1 cellular context compared by ENCODE assay signal in genomic region chr2:121588357-121588756, GRCh38.
TF ChIP-seq lines count a peak whose summit lies in the region.

No MANE protein-coding gene starts in this region.

TF ChIP-seq in WTC11, 78 proteins besides CTCF, POLR2A, EP300 and RAD21 (continued from another document):
- TF ChIP-seq, protein P1, sequence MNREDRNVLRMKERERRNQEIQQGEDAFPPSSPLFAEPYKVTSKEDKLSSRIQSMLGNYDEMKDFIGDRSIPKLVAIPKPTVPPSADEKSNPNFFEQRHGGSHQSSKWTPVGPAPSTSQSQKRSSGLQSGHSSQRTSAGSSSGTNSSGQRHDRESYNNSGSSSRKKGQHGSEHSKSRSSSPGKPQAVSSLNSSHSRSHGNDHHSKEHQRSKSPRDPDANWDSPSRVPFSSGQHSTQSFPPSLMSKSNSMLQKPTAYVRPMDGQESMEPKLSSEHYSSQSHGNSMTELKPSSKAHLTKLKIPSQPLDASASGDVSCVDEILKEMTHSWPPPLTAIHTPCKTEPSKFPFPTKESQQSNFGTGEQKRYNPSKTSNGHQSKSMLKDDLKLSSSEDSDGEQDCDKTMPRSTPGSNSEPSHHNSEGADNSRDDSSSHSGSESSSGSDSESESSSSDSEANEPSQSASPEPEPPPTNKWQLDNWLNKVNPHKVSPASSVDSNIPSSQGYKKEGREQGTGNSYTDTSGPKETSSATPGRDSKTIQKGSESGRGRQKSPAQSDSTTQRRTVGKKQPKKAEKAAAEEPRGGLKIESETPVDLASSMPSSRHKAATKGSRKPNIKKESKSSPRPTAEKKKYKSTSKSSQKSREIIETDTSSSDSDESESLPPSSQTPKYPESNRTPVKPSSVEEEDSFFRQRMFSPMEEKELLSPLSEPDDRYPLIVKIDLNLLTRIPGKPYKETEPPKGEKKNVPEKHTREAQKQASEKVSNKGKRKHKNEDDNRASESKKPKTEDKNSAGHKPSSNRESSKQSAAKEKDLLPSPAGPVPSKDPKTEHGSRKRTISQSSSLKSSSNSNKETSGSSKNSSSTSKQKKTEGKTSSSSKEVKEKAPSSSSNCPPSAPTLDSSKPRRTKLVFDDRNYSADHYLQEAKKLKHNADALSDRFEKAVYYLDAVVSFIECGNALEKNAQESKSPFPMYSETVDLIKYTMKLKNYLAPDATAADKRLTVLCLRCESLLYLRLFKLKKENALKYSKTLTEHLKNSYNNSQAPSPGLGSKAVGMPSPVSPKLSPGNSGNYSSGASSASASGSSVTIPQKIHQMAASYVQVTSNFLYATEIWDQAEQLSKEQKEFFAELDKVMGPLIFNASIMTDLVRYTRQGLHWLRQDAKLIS (CRISPR knock-in tag; IDR thresholded peaks at IDR 0.05; ENCODE audit: borderline replicate concordance): no peak
- TF ChIP-seq FOXP1 (CRISPR knock-in tag; IDR thresholded peaks at IDR 0.05; ENCODE audit: borderline replicate concordance) (no peak), NFATC4 (CRISPR knock-in tag; IDR thresholded peaks at IDR 0.05) (no peak), FOXP4 (CRISPR knock-in tag; IDR thresholded peaks at IDR 0.05) (no peak), SMAD4 (CRISPR knock-in tag; IDR thresholded peaks at IDR 0.05) (no peak), GRHL2 (CRISPR knock-in tag; IDR thresholded peaks at IDR 0.05; ENCODE audit: insufficient replicate concordance, severe bottlenecking) (no peak), EMX1 (CRISPR knock-in tag; IDR thresholded peaks at IDR 0.05) (no peak), ZNF532 (CRISPR knock-in tag; IDR thresholded peaks at IDR 0.05; ENCODE audit: borderline replicate concordance) (no peak), PRRX2 (CRISPR knock-in tag; IDR thresholded peaks at IDR 0.05) (no peak), ZNF425 (CRISPR knock-in tag; conservative IDR thresholded peaks at IDR 0.05) (no peak), E2F5 (CRISPR knock-in tag; IDR thresholded peaks at IDR 0.05) (no peak)
- TF ChIP-seq, protein P2, sequence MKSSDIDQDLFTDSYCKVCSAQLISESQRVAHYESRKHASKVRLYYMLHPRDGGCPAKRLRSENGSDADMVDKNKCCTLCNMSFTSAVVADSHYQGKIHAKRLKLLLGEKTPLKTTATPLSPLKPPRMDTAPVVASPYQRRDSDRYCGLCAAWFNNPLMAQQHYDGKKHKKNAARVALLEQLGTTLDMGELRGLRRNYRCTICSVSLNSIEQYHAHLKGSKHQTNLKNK (CRISPR knock-in tag; IDR thresholded peaks at IDR 0.05): no peak
